Comparison of ENCODE assay signal across 24 cellular contexts in the genomic region with DNA sequence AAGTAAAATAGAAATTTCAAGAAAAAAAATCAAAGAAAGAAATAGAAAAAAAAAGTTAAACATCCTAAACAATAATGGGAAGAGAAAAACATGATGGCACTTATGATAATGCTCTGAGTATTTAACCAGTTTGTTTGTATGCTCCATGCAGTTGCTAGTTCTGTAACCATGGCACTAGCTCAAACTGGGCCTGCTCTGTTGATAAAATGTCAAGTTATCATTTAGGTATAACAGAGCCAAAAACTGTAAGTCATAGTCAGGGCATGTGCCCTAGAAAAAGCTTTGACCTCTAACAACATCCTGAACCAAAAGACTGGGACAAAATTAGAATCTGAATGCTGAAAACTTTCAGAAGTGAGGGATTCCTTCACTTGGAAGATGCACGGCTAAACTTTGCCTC.
DNase-seq lines count a peak whose midpoint lies in the region; ATAC-seq and TF ChIP-seq lines count a peak whose summit lies in the region.
"Had no signal": no experiment of that assay in that cellular context is flagged by ENCODE, and none has a peak within 500 bp of the region (broad histone marks: within the 10 kb centered on the region; RNA-seq: fewer than 3 reads in every experiment).

No MANE protein-coding gene starts in this region.

- H3K36me3 ChIP-seq in left ventricle myocardium inferior = no peaks in the 10 kb centered on the region
- no peaks in the 10 kb centered on the region for H3K36me3 ChIP-seq in fibroblast of lung (ENCODE audit: control insufficient read depth, insufficient read depth, low read length)
- no peaks in the 10 kb centered on the region for H3K36me3 ChIP-seq in mesenchymal stem cell (ENCODE audit: control insufficient read depth in 1 of 2, insufficient read depth in 2 of 2, low read depth in 1 of 2, low read length in 2 of 2)
- H3K36me3 ChIP-seq in aorta (ENCODE audit: control insufficient read depth in 1 of 2, insufficient read depth in 2 of 2, low read length in 1 of 2) = no peaks in the 10 kb centered on the region
- H3K36me3 ChIP-seq: SJSA1 had no signal

- H3K27me3 ChIP-seq in left ventricle myocardium inferior (ENCODE audit: low read depth) (no peaks in the 10 kb centered on the region), fibroblast of lung (ENCODE audit: control insufficient read depth, insufficient read depth, low read length) (no peaks in the 10 kb centered on the region), mesenchymal stem cell (ENCODE audit: control insufficient read depth in 1 of 2, insufficient read depth in 1 of 2, low read length in 2 of 2) (no peaks in the 10 kb centered on the region), aorta (ENCODE audit: control insufficient read depth in 1 of 2, insufficient read depth in 2 of 2, low read length in 1 of 2) (no peaks in the 10 kb centered on the region), foreskin keratinocyte (no peaks in the 10 kb centered on the region)
- H3K27me3 ChIP-seq: SJSA1 had no signal

- H2BK5ac ChIP-seq in mesenchymal stem cell (ENCODE audit: low read depth, low read length, poor library complexity, severe bottlenecking) = no peak overlapping the region

- H2AFZ ChIP-seq in fibroblast of lung (ENCODE audit: low read length) = peak overlapping the region; percentile 60
- H2AFZ ChIP-seq in mesenchymal stem cell (ENCODE audit: low read depth, low read length) = no peak overlapping the region
- H2AFZ ChIP-seq: GM23338 had no signal

- H3K18ac ChIP-seq in mesenchymal stem cell (ENCODE audit: low read depth in 1 of 2, low read length in 2 of 2) = peak overlapping the region in 1 of 2 experiments; percentile 4

- intact Hi-C loops in left cardiac atrium (cut with DNase I) = no loop called here
- intact Hi-C loops in left ventricle myocardium inferior (cut with micrococcal nuclease) = no loop called here
- intact Hi-C loops in aorta (cut with DNase I) = no loop called here

- H3K9ac ChIP-seq in fibroblast of lung (ENCODE audit: insufficient read depth, low read length) (no peak overlapping the region), mesenchymal stem cell (ENCODE audit: low read length) (peak overlapping the region; percentile 48)

- H3K4ac ChIP-seq in mesenchymal stem cell (ENCODE audit: low read depth in 1 of 2, low read length in 2 of 2) = no peak overlapping the region

- H4K8ac ChIP-seq in mesenchymal stem cell (ENCODE audit: low read length) = no peak overlapping the region

- H2AK5ac ChIP-seq in mesenchymal stem cell (ENCODE audit: low read length, severe bottlenecking) = no peak overlapping the region

- H3K23ac ChIP-seq in mesenchymal stem cell (ENCODE audit: low read length in 2 of 2) = no peak overlapping the region

- no peak overlapping the region for H2BK15ac ChIP-seq in mesenchymal stem cell (ENCODE audit: low read depth, poor library complexity, severe bottlenecking)

- no peaks in the 10 kb centered on the region for H3K79me1 ChIP-seq in mesenchymal stem cell (replicated peaks; ENCODE audit: low read length, poor library complexity, severe bottlenecking)

- H3K9me3 ChIP-seq in left ventricle myocardium inferior (replicated peaks) (no peaks in the 10 kb centered on the region), fibroblast of lung (ENCODE audit: control insufficient read depth, insufficient read depth, low read depth, low read length) (no peaks in the 10 kb centered on the region), mesenchymal stem cell (ENCODE audit: control insufficient read depth, low read length) (no peaks in the 10 kb centered on the region), aorta (ENCODE audit: control insufficient read depth, low read length) (peaks cover 1% of the 10 kb centered on the region)
- H3K9me3 ChIP-seq: SJSA1 had no signal

- H3K4me1 ChIP-seq in left ventricle myocardium inferior = no peaks in the 10 kb centered on the region
- H3K4me1 ChIP-seq in fibroblast of lung (ENCODE audit: control insufficient read depth, extremely low read depth, insufficient read depth, low read length) = no peaks in the 10 kb centered on the region
- no peaks in the 10 kb centered on the region for H3K4me1 ChIP-seq in mesenchymal stem cell (ENCODE audit: control insufficient read depth, insufficient read depth, low read depth, low read length)
- H3K4me1 ChIP-seq in aorta (ENCODE audit: control insufficient read depth in 1 of 2, insufficient read depth in 2 of 2, low read length in 2 of 2) = no peaks in the 10 kb centered on the region
- H3K4me1 ChIP-seq in foreskin keratinocyte = peaks cover 1% of the 10 kb centered on the region

- no peaks in the 10 kb centered on the region for H4K20me1 ChIP-seq in fibroblast of lung (ENCODE audit: control insufficient read depth, extremely low read depth, insufficient read depth, low read length)

- no peak for TF ChIP-seq CTCF in left ventricle myocardium inferior (IDR thresholded peaks at IDR 0.05; ENCODE audit: borderline replicate concordance)
- no peak for TF ChIP-seq CTCF in fibroblast of lung (conservative IDR thresholded peaks at IDR 0.05 in 1 of 2, IDR thresholded peaks at IDR 0.05 in 1 of 2; ENCODE audit: low read depth in 1 of 2, low read length in 2 of 2)
- no peak for TF ChIP-seq CTCF in foreskin keratinocyte (conservative IDR thresholded peaks at IDR 0.05)

- H2BK120ac ChIP-seq in mesenchymal stem cell (ENCODE audit: low read depth, low read length) = no peak overlapping the region

- no peak overlapping the region for H4K91ac ChIP-seq in mesenchymal stem cell (ENCODE audit: low read length)

- H3K14ac ChIP-seq in mesenchymal stem cell (ENCODE audit: low read length in 2 of 2) = no peak overlapping the region

- peak; percentile 80 to 95 for ATAC-seq in left cardiac atrium
- ATAC-seq in aorta (ENCODE audit: low FRiP score) = peak; percentile 52
- ATAC-seq in foreskin keratinocyte = no peak
- ATAC-seq: CD8-positive, alpha-beta T cell; GM23338; Right ventricle myocardium inferior had no signal

- H2BK12ac ChIP-seq in mesenchymal stem cell (ENCODE audit: low read length in 2 of 2) = no peak overlapping the region

- no peak overlapping the region for H3K4me3 ChIP-seq in left ventricle myocardium inferior
- H3K4me3 ChIP-seq in fibroblast of lung (replicated peaks in 1 of 4; ENCODE audit: control extremely low read depth in 1 of 4, insufficient read depth in 1 of 4, low read depth in 3 of 4, low read length in 4 of 4) = no peak overlapping the region
- no peak overlapping the region for H3K4me3 ChIP-seq in mesenchymal stem cell (ENCODE audit: insufficient read depth in 1 of 2, low read depth in 1 of 2, low read length in 2 of 2)
- no peak overlapping the region for H3K4me3 ChIP-seq in aorta (ENCODE audit: low read length in 2 of 2)
- H3K4me3 ChIP-seq: GM23338, SJSA1 had no signal

- H3K4me2 ChIP-seq in fibroblast of lung (ENCODE audit: extremely low read depth, insufficient read depth, low read length) = no peak overlapping the region
- no peak overlapping the region for H3K4me2 ChIP-seq in mesenchymal stem cell (ENCODE audit: low read length, poor library complexity, severe bottlenecking)
- H3K4me2 ChIP-seq: GM23338 had no signal

- DNase-seq in left cardiac atrium (no peak), left ventricle myocardium inferior (no peak), fibroblast of lung (ENCODE audit: low read depth in 2 of 2) (peak in 1 of 2 donors; percentile 3), mesenchymal stem cell (no peak), aorta (no peak), foreskin keratinocyte (no peak), NCI-H510A (lab: John Stamatoyannopoulos, UW) (no peak), middle frontal gyrus (ENCODE audit: extremely low spot score, low spot score) (no peak)
- DNase-seq: ACHN; C1 segment of cervical spinal cord; CD8-positive, alpha-beta T cell; DMS153; HCEC 1CT; IMR-90; MV-4-11; NCI-H1694; NCI-H2081; NCI-H2171; NCI-H526; OCI-M1 had no signal

- no peaks in the 10 kb centered on the region for H3K79me2 ChIP-seq in fibroblast of lung (ENCODE audit: control insufficient read depth, insufficient read depth, low read length)

- H3K27ac ChIP-seq in left ventricle myocardium inferior (replicated peaks) (no peak overlapping the region), fibroblast of lung (ENCODE audit: insufficient read depth, low read length) (no peak overlapping the region), mesenchymal stem cell (ENCODE audit: low read length, poor library complexity, severe bottlenecking) (no peak overlapping the region), aorta (ENCODE audit: low read depth in 1 of 2, low read length in 2 of 2) (no peak overlapping the region), foreskin keratinocyte (no peak overlapping the region)
- H3K27ac ChIP-seq: 22Rv1, SJSA1 had no signal

- 100% methylated on average over 1 of the region's 1 CpG for WGBS in mesenchymal stem cell
- 3 to 11% methylated on average over 1 of the region's 1 CpG for WGBS in aorta, 2 donors
